In the genomic region with DNA sequence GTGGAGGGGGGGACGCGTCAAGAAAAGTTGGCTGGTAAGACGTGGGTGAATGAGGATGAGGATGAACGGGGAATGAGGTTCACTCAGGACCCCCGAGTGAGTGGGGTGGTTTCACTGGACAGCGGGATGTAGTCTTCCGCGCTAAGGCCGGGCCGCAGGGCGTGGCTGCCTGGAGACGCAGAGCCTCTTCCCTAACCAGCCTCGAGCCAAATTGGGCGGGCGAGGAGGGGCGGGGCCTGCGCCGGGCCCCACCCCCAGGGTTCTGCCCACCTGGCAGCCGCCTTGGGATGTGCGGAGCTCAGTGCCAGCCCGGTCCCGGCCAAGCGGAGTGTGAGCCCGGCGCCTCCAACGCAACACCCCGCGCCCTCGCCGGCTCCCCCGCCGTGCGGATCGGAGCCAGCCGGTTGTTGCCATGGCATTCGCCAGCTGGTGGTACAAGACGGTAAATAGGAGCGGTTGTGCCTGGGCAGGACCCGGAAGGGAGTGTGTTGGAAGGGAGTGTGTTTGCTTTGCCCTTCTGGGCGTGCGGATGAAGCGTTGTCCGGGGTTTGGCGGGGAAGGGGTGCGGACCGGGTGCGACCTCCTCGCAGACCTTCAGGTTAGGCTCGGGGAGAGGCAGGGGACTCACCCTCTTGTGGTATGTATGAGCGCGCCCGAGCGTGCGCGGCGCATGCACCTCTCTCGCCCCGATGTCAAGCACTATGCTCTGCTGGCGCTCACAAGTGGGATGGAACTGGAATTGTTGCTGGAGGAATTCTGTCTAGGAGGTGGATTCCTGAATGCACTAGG, we compare ENCODE assay signal across 1 cellular context.
TF ChIP-seq lines count a peak whose summit lies in the region.

No MANE protein-coding gene starts in this region.

TF ChIP-seq in HepG2, 621 proteins besides CTCF, POLR2A, EP300 and RAD21 (continued from another document and continues in another):
- TF ChIP-seq, protein P1, sequence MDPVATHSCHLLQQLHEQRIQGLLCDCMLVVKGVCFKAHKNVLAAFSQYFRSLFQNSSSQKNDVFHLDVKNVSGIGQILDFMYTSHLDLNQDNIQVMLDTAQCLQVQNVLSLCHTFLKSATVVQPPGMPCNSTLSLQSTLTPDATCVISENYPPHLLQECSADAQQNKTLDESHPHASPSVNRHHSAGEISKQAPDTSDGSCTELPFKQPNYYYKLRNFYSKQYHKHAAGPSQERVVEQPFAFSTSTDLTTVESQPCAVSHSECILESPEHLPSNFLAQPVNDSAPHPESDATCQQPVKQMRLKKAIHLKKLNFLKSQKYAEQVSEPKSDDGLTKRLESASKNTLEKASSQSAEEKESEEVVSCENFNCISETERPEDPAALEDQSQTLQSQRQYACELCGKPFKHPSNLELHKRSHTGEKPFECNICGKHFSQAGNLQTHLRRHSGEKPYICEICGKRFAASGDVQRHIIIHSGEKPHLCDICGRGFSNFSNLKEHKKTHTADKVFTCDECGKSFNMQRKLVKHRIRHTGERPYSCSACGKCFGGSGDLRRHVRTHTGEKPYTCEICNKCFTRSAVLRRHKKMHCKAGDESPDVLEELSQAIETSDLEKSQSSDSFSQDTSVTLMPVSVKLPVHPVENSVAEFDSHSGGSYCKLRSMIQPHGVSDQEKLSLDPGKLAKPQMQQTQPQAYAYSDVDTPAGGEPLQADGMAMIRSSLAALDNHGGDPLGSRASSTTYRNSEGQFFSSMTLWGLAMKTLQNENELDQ (CRISPR knock-in tag; IDR thresholded peaks at IDR 0.05; ENCODE audit: borderline replicate concordance), result no peak
- TF ChIP-seq ZNF382 (CRISPR knock-in tag; IDR thresholded peaks at IDR 0.05; ENCODE audit: borderline replicate concordance), result no peak
- peak; percentile 67; the same call in 1 of the 2 replicates for TF ChIP-seq KDM2A (CRISPR knock-in tag; IDR thresholded peaks at IDR 0.05; ENCODE audit: borderline replicate concordance, low read depth)
- no peak for TF ChIP-seq CREB1 (IDR thresholded peaks at IDR 0.05)
- no peak for TF ChIP-seq CREB1 (CRISPR knock-in tag; IDR thresholded peaks at IDR 0.05)
- TF ChIP-seq, protein P2, sequence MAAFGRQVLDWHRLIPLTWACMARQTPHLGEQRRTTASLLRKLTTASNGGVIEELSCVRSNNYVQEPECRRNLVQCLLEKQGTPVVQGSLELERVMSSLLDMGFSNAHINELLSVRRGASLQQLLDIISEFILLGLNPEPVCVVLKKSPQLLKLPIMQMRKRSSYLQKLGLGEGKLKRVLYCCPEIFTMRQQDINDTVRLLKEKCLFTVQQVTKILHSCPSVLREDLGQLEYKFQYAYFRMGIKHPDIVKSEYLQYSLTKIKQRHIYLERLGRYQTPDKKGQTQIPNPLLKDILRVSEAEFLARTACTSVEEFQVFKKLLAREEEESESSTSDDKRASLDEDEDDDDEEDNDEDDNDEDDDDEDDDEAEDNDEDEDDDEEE (CRISPR knock-in tag; IDR thresholded peaks at IDR 0.05), result no peak; the same call in 1 of the 2 replicates
- TF ChIP-seq AGO2 (optimal IDR thresholded peaks at IDR 0.05; ENCODE audit: low read depth, low read length), result peak; percentile 5
- TF ChIP-seq, protein P3, sequence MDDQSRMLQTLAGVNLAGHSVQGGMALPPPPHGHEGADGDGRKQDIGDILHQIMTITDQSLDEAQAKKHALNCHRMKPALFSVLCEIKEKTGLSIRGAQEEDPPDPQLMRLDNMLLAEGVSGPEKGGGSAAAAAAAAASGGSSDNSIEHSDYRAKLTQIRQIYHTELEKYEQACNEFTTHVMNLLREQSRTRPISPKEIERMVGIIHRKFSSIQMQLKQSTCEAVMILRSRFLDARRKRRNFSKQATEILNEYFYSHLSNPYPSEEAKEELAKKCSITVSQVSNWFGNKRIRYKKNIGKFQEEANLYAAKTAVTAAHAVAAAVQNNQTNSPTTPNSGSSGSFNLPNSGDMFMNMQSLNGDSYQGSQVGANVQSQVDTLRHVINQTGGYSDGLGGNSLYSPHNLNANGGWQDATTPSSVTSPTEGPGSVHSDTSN (CRISPR knock-in tag; IDR thresholded peaks at IDR 0.05; ENCODE audit: borderline replicate concordance), result no peak
- TF ChIP-seq FIP1L1 (IDR thresholded peaks at IDR 0.05; ENCODE audit: borderline replicate concordance, insufficient read depth, low read depth, low read length), result 0 out of 2 replicates have a peak, but pooled peaks have one; percentile 45
- no peak for TF ChIP-seq CCAR2 (optimal IDR thresholded peaks at IDR 0.05; ENCODE audit: low read depth, low read length)
- TF ChIP-seq ZNF670 (CRISPR knock-in tag; IDR thresholded peaks at IDR 0.05; ENCODE audit: borderline replicate concordance), result no peak
- peak; percentile 77 for TF ChIP-seq RBFOX2 (IDR thresholded peaks at IDR 0.05; ENCODE audit: low read depth, low read length)
- TF ChIP-seq, protein P4, sequence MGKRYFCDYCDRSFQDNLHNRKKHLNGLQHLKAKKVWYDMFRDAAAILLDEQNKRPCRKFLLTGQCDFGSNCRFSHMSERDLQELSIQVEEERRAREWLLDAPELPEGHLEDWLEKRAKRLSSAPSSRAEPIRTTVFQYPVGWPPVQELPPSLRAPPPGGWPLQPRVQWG (CRISPR knock-in tag; IDR thresholded peaks at IDR 0.05; ENCODE audit: borderline replicate concordance, low read depth), result no peak
- TF ChIP-seq TCF7 (IDR thresholded peaks at IDR 0.05; ENCODE audit: low read depth), result no peak
- TF ChIP-seq NPAS2 (CRISPR knock-in tag; IDR thresholded peaks at IDR 0.05; ENCODE audit: borderline replicate concordance), result no peak
- TF ChIP-seq ZNF629 (CRISPR knock-in tag; conservative IDR thresholded peaks at IDR 0.05), result 0 out of 2 replicates have a peak, but pooled peaks have one; percentile 11
- TF ChIP-seq CHD4 (IDR thresholded peaks at IDR 0.05; ENCODE audit: borderline replicate concordance, low read length), result no peak
- no peak for TF ChIP-seq ZNF674 (CRISPR knock-in tag; IDR thresholded peaks at IDR 0.05; ENCODE audit: low read depth)
- TF ChIP-seq ZNF747 (CRISPR knock-in tag; IDR thresholded peaks at IDR 0.05; ENCODE audit: borderline replicate concordance), result 0 out of 2 replicates have a peak, but pooled peaks have one; percentile 27
- TF ChIP-seq, protein P5, sequence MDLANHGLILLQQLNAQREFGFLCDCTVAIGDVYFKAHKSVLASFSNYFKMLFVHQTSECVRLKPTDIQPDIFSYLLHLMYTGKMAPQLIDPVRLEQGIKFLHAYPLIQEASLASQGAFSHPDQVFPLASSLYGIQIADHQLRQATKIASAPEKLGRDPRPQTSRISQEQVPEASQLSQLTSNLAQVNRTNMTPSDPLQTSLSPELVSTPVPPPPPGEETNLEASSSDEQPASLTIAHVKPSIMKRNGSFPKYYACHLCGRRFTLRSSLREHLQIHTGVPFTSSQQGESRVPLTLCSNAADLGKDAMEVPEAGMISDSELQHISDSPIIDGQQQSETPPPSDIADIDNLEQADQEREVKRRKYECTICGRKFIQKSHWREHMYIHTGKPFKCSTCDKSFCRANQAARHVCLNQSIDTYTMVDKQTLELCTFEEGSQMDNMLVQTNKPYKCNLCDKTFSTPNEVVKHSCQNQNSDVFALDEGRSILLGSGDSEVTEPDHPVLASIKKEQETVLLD (CRISPR knock-in tag; IDR thresholded peaks at IDR 0.05; ENCODE audit: low read depth), result 0 out of 2 replicates have a peak, but pooled peaks have one; percentile 18
- no peak for TF ChIP-seq ZNF569 (CRISPR knock-in tag; IDR thresholded peaks at IDR 0.05; ENCODE audit: borderline replicate concordance)
- no peak for TF ChIP-seq ZNF510 (CRISPR knock-in tag; IDR thresholded peaks at IDR 0.05; ENCODE audit: low read depth)
- TF ChIP-seq ADNP (CRISPR knock-in tag; IDR thresholded peaks at IDR 0.05), result no peak
- 0 out of 2 replicates have a peak, but pooled peaks have one; percentile 15 for TF ChIP-seq ZNF225 (CRISPR knock-in tag; IDR thresholded peaks at IDR 0.05)
- 0 out of 2 replicates have a peak, but pooled peaks have one; percentile 9 for TF ChIP-seq SP2 (CRISPR knock-in tag; IDR thresholded peaks at IDR 0.05)
- TF ChIP-seq, protein P6, sequence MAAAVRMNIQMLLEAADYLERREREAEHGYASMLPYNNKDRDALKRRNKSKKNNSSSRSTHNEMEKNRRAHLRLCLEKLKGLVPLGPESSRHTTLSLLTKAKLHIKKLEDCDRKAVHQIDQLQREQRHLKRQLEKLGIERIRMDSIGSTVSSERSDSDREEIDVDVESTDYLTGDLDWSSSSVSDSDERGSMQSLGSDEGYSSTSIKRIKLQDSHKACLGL (CRISPR knock-in tag; IDR thresholded peaks at IDR 0.05), result no peak
- TF ChIP-seq, protein P7, sequence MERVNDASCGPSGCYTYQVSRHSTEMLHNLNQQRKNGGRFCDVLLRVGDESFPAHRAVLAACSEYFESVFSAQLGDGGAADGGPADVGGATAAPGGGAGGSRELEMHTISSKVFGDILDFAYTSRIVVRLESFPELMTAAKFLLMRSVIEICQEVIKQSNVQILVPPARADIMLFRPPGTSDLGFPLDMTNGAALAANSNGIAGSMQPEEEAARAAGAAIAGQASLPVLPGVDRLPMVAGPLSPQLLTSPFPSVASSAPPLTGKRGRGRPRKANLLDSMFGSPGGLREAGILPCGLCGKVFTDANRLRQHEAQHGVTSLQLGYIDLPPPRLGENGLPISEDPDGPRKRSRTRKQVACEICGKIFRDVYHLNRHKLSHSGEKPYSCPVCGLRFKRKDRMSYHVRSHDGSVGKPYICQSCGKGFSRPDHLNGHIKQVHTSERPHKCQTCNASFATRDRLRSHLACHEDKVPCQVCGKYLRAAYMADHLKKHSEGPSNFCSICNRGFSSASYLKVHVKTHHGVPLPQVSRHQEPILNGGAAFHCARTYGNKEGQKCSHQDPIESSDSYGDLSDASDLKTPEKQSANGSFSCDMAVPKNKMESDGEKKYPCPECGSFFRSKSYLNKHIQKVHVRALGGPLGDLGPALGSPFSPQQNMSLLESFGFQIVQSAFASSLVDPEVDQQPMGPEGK (CRISPR knock-in tag; IDR thresholded peaks at IDR 0.05), result peak; percentile 26; the same call in 1 of the 2 replicates
- TF ChIP-seq ZSCAN12 (CRISPR knock-in tag; IDR thresholded peaks at IDR 0.05), result no peak
- TF ChIP-seq EZH2 (conservative IDR thresholded peaks at IDR 0.05; ENCODE audit: low read depth, low read length), result no peak
- TF ChIP-seq HOXA5 (CRISPR knock-in tag; IDR thresholded peaks at IDR 0.05), result no peak
- TF ChIP-seq REXO4 (CRISPR knock-in tag; IDR thresholded peaks at IDR 0.05; ENCODE audit: borderline replicate concordance), result no peak
- peak; percentile 67 for TF ChIP-seq ZNF883 (CRISPR knock-in tag; IDR thresholded peaks at IDR 0.05; ENCODE audit: not compliant biosample characterization)
- no peak for TF ChIP-seq RFXANK (CRISPR knock-in tag; IDR thresholded peaks at IDR 0.05)
- TF ChIP-seq FOXA1 (IDR thresholded peaks at IDR 0.05), result no peak
- TF ChIP-seq FOXA1 (CRISPR knock-in tag; IDR thresholded peaks at IDR 0.05), result peak; percentile 64
- TF ChIP-seq, protein P8, sequence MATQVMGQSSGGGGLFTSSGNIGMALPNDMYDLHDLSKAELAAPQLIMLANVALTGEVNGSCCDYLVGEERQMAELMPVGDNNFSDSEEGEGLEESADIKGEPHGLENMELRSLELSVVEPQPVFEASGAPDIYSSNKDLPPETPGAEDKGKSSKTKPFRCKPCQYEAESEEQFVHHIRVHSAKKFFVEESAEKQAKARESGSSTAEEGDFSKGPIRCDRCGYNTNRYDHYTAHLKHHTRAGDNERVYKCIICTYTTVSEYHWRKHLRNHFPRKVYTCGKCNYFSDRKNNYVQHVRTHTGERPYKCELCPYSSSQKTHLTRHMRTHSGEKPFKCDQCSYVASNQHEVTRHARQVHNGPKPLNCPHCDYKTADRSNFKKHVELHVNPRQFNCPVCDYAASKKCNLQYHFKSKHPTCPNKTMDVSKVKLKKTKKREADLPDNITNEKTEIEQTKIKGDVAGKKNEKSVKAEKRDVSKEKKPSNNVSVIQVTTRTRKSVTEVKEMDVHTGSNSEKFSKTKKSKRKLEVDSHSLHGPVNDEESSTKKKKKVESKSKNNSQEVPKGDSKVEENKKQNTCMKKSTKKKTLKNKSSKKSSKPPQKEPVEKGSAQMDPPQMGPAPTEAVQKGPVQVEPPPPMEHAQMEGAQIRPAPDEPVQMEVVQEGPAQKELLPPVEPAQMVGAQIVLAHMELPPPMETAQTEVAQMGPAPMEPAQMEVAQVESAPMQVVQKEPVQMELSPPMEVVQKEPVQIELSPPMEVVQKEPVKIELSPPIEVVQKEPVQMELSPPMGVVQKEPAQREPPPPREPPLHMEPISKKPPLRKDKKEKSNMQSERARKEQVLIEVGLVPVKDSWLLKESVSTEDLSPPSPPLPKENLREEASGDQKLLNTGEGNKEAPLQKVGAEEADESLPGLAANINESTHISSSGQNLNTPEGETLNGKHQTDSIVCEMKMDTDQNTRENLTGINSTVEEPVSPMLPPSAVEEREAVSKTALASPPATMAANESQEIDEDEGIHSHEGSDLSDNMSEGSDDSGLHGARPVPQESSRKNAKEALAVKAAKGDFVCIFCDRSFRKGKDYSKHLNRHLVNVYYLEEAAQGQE (IDR thresholded peaks at IDR 0.05; ENCODE audit: borderline replicate concordance in 1 of 2, low read depth in 1 of 2, low read length in 2 of 2), result no peak
- no peak for TF ChIP-seq ZNF3 (CRISPR knock-in tag; IDR thresholded peaks at IDR 0.05)
- TF ChIP-seq, protein P9, sequence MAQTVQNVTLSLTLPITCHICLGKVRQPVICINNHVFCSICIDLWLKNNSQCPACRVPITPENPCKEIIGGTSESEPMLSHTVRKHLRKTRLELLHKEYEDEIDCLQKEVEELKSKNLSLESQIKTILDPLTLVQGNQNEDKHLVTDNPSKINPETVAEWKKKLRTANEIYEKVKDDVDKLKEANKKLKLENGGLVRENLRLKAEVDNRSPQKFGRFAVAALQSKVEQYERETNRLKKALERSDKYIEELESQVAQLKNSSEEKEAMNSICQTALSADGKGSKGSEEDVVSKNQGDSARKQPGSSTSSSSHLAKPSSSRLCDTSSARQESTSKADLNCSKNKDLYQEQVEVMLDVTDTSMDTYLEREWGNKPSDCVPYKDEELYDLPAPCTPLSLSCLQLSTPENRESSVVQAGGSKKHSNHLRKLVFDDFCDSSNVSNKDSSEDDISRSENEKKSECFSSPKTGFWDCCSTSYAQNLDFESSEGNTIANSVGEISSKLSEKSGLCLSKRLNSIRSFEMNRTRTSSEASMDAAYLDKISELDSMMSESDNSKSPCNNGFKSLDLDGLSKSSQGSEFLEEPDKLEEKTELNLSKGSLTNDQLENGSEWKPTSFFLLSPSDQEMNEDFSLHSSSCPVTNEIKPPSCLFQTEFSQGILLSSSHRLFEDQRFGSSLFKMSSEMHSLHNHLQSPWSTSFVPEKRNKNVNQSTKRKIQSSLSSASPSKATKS (CRISPR knock-in tag; IDR thresholded peaks at IDR 0.05), result no peak
- TF ChIP-seq IKZF4 (CRISPR knock-in tag; IDR thresholded peaks at IDR 0.05; ENCODE audit: borderline replicate concordance, low read depth, not compliant biosample characterization), result no peak
- TF ChIP-seq ZNF235 (CRISPR knock-in tag; IDR thresholded peaks at IDR 0.05; ENCODE audit: borderline replicate concordance), result no peak; the same call in 1 of the 2 replicates
